In genomic region chr2:58709274-58709673, GRCh38 we compare ENCODE assay signal across 16 cellular contexts.
A peak's percentile ranks its signal among the peaks of the same experiment; 100 is the strongest.
DNase-seq lines count a peak whose midpoint lies in the region; ATAC-seq and TF ChIP-seq lines count a peak whose summit lies in the region.
"Had no signal": no experiment of that assay in that cellular context is flagged by ENCODE, and none has a peak within 500 bp of the region (broad histone marks: within the 10 kb centered on the region; RNA-seq: fewer than 3 reads in every experiment).

No MANE protein-coding gene starts in this region.

- TF ChIP-seq EP300 in Ishikawa (IDR thresholded peaks at IDR 0.05; ENCODE audit: borderline replicate concordance): no peak

- no peak overlapping the region for H3K4me3 Mint-ChIP-seq in WTC11

- H3K4me1 ChIP-seq in aorta (ENCODE audit: control insufficient read depth in 1 of 2, insufficient read depth in 2 of 2, low read length in 2 of 2): no peaks in the 10 kb centered on the region
- H3K4me1 ChIP-seq: Peyer's patch, SJSA1 had no signal

- H3K27ac Mint-ChIP-seq in WTC11: no peak overlapping the region; the same call in 1 of the 2 replicates

- ATAC-seq in WTC11: peak; percentile 71
- ATAC-seq in HG03280 (IDR thresholded peaks at IDR 0.05; ENCODE audit: unreplicated experiment): no peak
- ATAC-seq in aorta (ENCODE audit: low FRiP score): no peak
- ATAC-seq in HG02678 (IDR thresholded peaks at IDR 0.05; ENCODE audit: unreplicated experiment): no peak

- TF ChIP-seq RAD21 in Ishikawa (IDR thresholded peaks at IDR 0.05; ENCODE audit: low read depth): no peak

- intact Hi-C loops in aorta (cut with DNase I): no loop called here

- H3K27ac ChIP-seq in aorta (ENCODE audit: low read depth in 1 of 2, low read length in 2 of 2): no peak overlapping the region
- H3K27ac ChIP-seq: 22Rv1, Peyer's patch, SJSA1 had no signal

- POLR2A ChIA-PET in WTC11 (lab: Charles Lee): no interaction called here

- no peaks in the 10 kb centered on the region for H3K27me3 ChIP-seq in aorta (ENCODE audit: control insufficient read depth in 1 of 2, insufficient read depth in 2 of 2, low read length in 1 of 2)
- H3K27me3 ChIP-seq: Peyer's patch, SJSA1 had no signal

- DNase-seq in DMS53 (lab: John Stamatoyannopoulos, UW): peak; percentile 18
- no peak for DNase-seq in DMS53 treated with DMSO at 0.1 percent for 48 hours (lab: John Stamatoyannopoulos, UW; ENCODE audit: unreplicated experiment)
- DNase-seq in NCI-H69 (lab: John Stamatoyannopoulos, UW): peak; percentile 2
- no peak for DNase-seq in WTC11 (ENCODE audit: low spot score)
- no peak for DNase-seq in aorta
- DNase-seq: C1 segment of cervical spinal cord, KG1, NCI-H1092, NCI-H1436 treated with DMSO at 0.1 percent for 48 hours, NCI-H1930, Peyer's patch had no signal

- no peaks in the 10 kb centered on the region for H3K27me3 Mint-ChIP-seq in WTC11 (ENCODE audit: low read depth)

- no peaks in the 10 kb centered on the region for H3K36me3 Mint-ChIP-seq in WTC11

- no peak for TF ChIP-seq CTCF in WTC11 (IDR thresholded peaks at IDR 0.05)

- H3K4me3 ChIP-seq in aorta (ENCODE audit: low read length in 2 of 2): no peak overlapping the region
- H3K4me3 ChIP-seq: Peyer's patch, SJSA1 had no signal

- H3K9me3 Mint-ChIP-seq in WTC11: no peaks in the 10 kb centered on the region

- peaks cover 2% of the 10 kb centered on the region for H3K9me3 ChIP-seq in aorta (ENCODE audit: control insufficient read depth, low read length)
- H3K9me3 ChIP-seq: Peyer's patch, SJSA1 had no signal

- WGBS in aorta, 2 donors: 80 to 84% methylated on average over 4 of the region's 4 CpGs

- no peaks in the 10 kb centered on the region for H3K36me3 ChIP-seq in aorta (ENCODE audit: control insufficient read depth in 1 of 2, insufficient read depth in 2 of 2, low read length in 1 of 2)
- H3K36me3 ChIP-seq: Peyer's patch, SJSA1 had no signal

- H3K4me1 Mint-ChIP-seq in WTC11: peaks cover 4% of the 10 kb centered on the region

- CTCF ChIA-PET in WTC11 (lab: Charles Lee): interaction anchor here (1.5 kb wide), 1 partner anchor 12 kb away, joined by 4 read pairs; no protein-coding TSS in a partner anchor

TF ChIP-seq in Ishikawa, 13 proteins besides CTCF, POLR2A, EP300 and RAD21:
- TF ChIP-seq YY1 (IDR thresholded peaks at IDR 0.05; ENCODE audit: low read depth): no peak
- TF ChIP-seq USF1 (IDR thresholded peaks at IDR 0.05): 0 out of 2 replicates have a peak, but pooled peaks have one; percentile 7

TF ChIP-seq in WTC11, 78 proteins besides CTCF, POLR2A, EP300 and RAD21 (continues in another document):
- TF ChIP-seq AR (CRISPR knock-in tag; IDR thresholded peaks at IDR 0.05) (no peak), NFE2L1 (CRISPR knock-in tag; IDR thresholded peaks at IDR 0.05) (no peak), ZNF416 (CRISPR knock-in tag; IDR thresholded peaks at IDR 0.05) (no peak), ZNF532 (CRISPR knock-in tag; IDR thresholded peaks at IDR 0.05; ENCODE audit: borderline replicate concordance) (no peak), ZNF281 (CRISPR knock-in tag; IDR thresholded peaks at IDR 0.05) (no peak), ZNF512 (CRISPR knock-in tag; IDR thresholded peaks at IDR 0.05; ENCODE audit: borderline replicate concordance) (no peak), ZNF138 (CRISPR knock-in tag; conservative IDR thresholded peaks at IDR 0.05) (no peak), ATF1 (CRISPR knock-in tag; IDR thresholded peaks at IDR 0.05) (no peak), HMGA2 (CRISPR knock-in tag; IDR thresholded peaks at IDR 0.05) (no peak), E2F4 (CRISPR knock-in tag; IDR thresholded peaks at IDR 0.05; ENCODE audit: borderline replicate concordance, low read depth) (no peak)

Comparison
In these comparisons a context has a peak if more than half of its experiments do, and no peak if none do; other contexts are left out.
1. DNase-seq: peak in DMS53 (single experiment) and NCI-H69 (single experiment); none in DMS53 treated with DMSO at 0.1 percent for 48 hours (single experiment), WTC11 (single experiment) and aorta (0 of 2).